ENCODE assay signal across 2 cellular contexts in the genomic region with DNA sequence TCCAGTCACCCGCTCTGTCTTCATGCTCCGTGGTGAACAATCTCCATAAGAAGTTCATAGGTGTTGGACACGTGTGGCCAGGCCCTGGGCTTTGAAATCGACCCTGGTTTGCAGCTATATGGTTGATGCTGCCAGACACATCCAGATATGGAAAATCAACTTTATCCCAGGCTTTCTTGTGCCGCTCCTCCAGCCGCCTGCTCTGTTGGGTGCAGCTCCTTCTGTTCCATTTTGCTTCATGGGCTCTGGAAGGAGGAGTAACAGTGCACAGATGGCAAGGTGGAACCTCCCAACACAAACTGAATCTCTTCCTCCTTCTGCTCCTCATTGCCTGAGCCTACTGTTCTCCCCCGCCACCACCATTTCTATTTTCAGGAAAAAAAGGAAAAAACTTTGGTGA.
TF ChIP-seq lines count a peak whose summit lies in the region.

No MANE protein-coding gene starts in this region.

TF ChIP-seq in A549, 52 proteins besides CTCF, POLR2A, EP300 and RAD21:
- TF ChIP-seq CHD2 (IDR thresholded peaks at IDR 0.05; ENCODE audit: low read length, partially characterized antibody) (no peak), JUNB (IDR thresholded peaks at IDR 0.05) (no peak), ZC3H11A (IDR thresholded peaks at IDR 0.05) (no peak), HOXB5 (CRISPR knock-in tag; IDR thresholded peaks at IDR 0.05) (no peak), MAFK (IDR thresholded peaks at IDR 0.05; ENCODE audit: partially characterized antibody) (no peak), POLR2AphosphoS2 (conservative IDR thresholded peaks at IDR 0.05; ENCODE audit: low read length) (no peak), KDM1A (IDR thresholded peaks at IDR 0.05; ENCODE audit: low read depth) (no peak), EHF (CRISPR knock-in tag; IDR thresholded peaks at IDR 0.05) (no peak), RARB (CRISPR knock-in tag; IDR thresholded peaks at IDR 0.05) (no peak), CBX2 (IDR thresholded peaks at IDR 0.05; ENCODE audit: borderline replicate concordance, low read depth) (no peak)
- TF ChIP-seq, protein P1, sequence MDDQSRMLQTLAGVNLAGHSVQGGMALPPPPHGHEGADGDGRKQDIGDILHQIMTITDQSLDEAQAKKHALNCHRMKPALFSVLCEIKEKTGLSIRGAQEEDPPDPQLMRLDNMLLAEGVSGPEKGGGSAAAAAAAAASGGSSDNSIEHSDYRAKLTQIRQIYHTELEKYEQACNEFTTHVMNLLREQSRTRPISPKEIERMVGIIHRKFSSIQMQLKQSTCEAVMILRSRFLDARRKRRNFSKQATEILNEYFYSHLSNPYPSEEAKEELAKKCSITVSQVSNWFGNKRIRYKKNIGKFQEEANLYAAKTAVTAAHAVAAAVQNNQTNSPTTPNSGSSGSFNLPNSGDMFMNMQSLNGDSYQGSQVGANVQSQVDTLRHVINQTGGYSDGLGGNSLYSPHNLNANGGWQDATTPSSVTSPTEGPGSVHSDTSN (IDR thresholded peaks at IDR 0.05) = no peak

TF ChIP-seq in IMR-90, 13 proteins besides CTCF, POLR2A, EP300 and RAD21:
- TF ChIP-seq, protein P2, sequence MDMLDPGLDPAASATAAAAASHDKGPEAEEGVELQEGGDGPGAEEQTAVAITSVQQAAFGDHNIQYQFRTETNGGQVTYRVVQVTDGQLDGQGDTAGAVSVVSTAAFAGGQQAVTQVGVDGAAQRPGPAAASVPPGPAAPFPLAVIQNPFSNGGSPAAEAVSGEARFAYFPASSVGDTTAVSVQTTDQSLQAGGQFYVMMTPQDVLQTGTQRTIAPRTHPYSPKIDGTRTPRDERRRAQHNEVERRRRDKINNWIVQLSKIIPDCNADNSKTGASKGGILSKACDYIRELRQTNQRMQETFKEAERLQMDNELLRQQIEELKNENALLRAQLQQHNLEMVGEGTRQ (IDR thresholded peaks at IDR 0.05; ENCODE audit: low read depth, low read length) = no peak
- TF ChIP-seq RCOR1 (IDR thresholded peaks at IDR 0.05; ENCODE audit: insufficient replicate concordance, low read length) (no peak), RFX5 (IDR thresholded peaks at IDR 0.05; ENCODE audit: low read depth, low read length) (no peak), NFE2L2 (IDR thresholded peaks at IDR 0.05; ENCODE audit: low read depth, low read length) (no peak), MXI1 (IDR thresholded peaks at IDR 0.05; ENCODE audit: borderline replicate concordance, low read depth, low read length) (no peak), CEBPB (IDR thresholded peaks at IDR 0.05; ENCODE audit: low read depth, low read length) (no peak)
- TF ChIP-seq, protein P3, sequence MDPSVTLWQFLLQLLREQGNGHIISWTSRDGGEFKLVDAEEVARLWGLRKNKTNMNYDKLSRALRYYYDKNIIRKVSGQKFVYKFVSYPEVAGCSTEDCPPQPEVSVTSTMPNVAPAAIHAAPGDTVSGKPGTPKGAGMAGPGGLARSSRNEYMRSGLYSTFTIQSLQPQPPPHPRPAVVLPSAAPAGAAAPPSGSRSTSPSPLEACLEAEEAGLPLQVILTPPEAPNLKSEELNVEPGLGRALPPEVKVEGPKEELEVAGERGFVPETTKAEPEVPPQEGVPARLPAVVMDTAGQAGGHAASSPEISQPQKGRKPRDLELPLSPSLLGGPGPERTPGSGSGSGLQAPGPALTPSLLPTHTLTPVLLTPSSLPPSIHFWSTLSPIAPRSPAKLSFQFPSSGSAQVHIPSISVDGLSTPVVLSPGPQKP (IDR thresholded peaks at IDR 0.05; ENCODE audit: borderline replicate concordance, low read depth, low read length) = no peak
